In genomic region chr7:55507743-55508142, GRCh38 we compare ENCODE assay signal across 15 cellular contexts.
"Had no signal": no experiment of that assay in that cellular context is flagged by ENCODE, and none has a peak within 500 bp of the region (broad histone marks: within the 10 kb centered on the region; RNA-seq: fewer than 3 reads in every experiment).

No MANE protein-coding gene starts in this region.

- H3K4me3 ChIP-seq: body of pancreas, left ventricle myocardium inferior, neural progenitor cell had no signal

- H3K9me3 Mint-ChIP-seq: central memory CD8-positive, alpha-beta T cell; neural progenitor cell had no signal

- H3K4me1 ChIP-seq: body of pancreas, parathyroid adenoma had no signal

- H3K27ac ChIP-seq: body of pancreas, left ventricle myocardium inferior, neural progenitor cell, parathyroid adenoma had no signal

- H3K27me3 Mint-ChIP-seq: central memory CD8-positive, alpha-beta T cell had no signal

- H3K27me3 ChIP-seq: body of pancreas, neural progenitor cell had no signal

- FAIRE-seq: kidney had no signal

- H2AFZ ChIP-seq: neural progenitor cell, parathyroid adenoma had no signal

- H3K9me3 ChIP-seq: body of pancreas, left ventricle myocardium inferior had no signal

- H3K4me3 Mint-ChIP-seq: activated CD8-positive, alpha-beta T cell treated with anti-CD3 and anti-CD28 coated beads, Interleukin-2, amount 10 ng/mL, durations not matched to agents 7 days and 5 days; central memory CD8-positive, alpha-beta T cell; neural progenitor cell had no signal

- H3K9ac ChIP-seq: neural progenitor cell, parathyroid adenoma had no signal

- H3K27ac Mint-ChIP-seq: activated CD8-positive, alpha-beta T cell treated with anti-CD3 and anti-CD28 coated beads, Interleukin-2, amount 10 ng/mL, durations not matched to agents 7 days and 5 days; neural progenitor cell had no signal

- H3K79me2 ChIP-seq: parathyroid adenoma had no signal

- ATAC-seq: activated CD8-positive, alpha-beta T cell treated with anti-CD3 and anti-CD28 coated beads, Interleukin-2, amount 10 ng/mL, durations not matched to agents 7 days and 5 days; body of pancreas had no signal

- DNase-seq: activated CD8-positive, alpha-beta T cell treated with anti-CD3 and anti-CD28 coated beads, Interleukin-2, amount 10 ng/mL, durations not matched to agents 7 days and 5 days; activated effector memory CD4-positive, alpha-beta T cell treated with anti-CD3 and anti-CD28 coated beads, Interleukin-2, amount 50 U/mL, for 16 hours; amniotic stem cell; body of pancreas; cortex of kidney; erythroblast; kidney; left ventricle myocardium inferior; mesendoderm; retina; stimulated activated CD4-positive, alpha-beta T cell treated with anti-CD3 and anti-CD28 coated beads, Interleukin-4, amount 100 ng/mL, for 1 hour; stimulated activated CD8-positive, alpha-beta memory T cell treated with anti-CD3 and anti-CD28 coated beads, Interleukin-4, amount 100 ng/mL, for 48 hours had no signal

- H3K36me3 ChIP-seq: left ventricle myocardium inferior, neural progenitor cell had no signal

- H3K4me2 ChIP-seq: neural progenitor cell had no signal
